In the genomic region with DNA sequence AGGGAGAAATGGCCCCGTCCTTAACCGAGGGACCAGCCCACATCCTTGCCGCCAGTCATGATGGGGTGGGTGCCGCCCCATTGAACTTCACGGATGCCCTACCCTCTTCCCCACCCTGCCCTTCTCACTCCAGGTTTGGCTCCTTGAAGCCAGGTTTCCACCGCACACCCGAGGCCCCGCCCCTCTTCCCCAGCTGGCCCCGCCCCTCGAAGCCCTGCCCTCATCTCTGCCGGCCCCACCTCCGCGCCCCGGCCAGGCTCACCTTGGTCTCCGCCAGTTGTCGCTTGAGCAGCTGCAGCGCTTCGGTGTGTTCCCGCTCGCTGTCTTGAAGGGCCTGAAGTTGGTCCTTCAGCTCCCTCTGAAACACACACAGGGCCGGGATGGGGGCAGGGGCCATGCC, we compare ENCODE assay signal across 17 cellular contexts.
"Had no signal": no experiment of that assay in that cellular context is flagged by ENCODE, and none has a peak within 500 bp of the region (broad histone marks: within the 10 kb centered on the region; RNA-seq: fewer than 3 reads in every experiment).

No MANE protein-coding gene starts in this region.

- DNase-seq: activated CD4-positive, alpha-beta T cell treated with anti-CD3 and anti-CD28 coated beads, Interleukin-2, amount 10 ng/mL, durations not matched to agents 24 days and 14 days; activated CD4-positive, CD25-positive, alpha-beta regulatory T cell; activated CD8-positive, alpha-beta memory T cell treated with anti-CD3 and anti-CD28 coated beads, Interleukin-2, amount 50 U/mL, for 48 hours; activated CD8-positive, alpha-beta T cell treated with anti-CD3 and anti-CD28 coated beads, Interleukin-2, amount 10 ng/mL, durations not matched to agents 7 days and 5 days; activated naive CD4-positive, alpha-beta T cell; activated naive CD8-positive, alpha-beta T cell treated with anti-CD3 and anti-CD28 coated beads, Interleukin-2, amount 50 U/mL, for 24 hours; aorta; dermis blood vessel endothelial cell; erythroblast; sigmoid colon; spleen; stomach; SW 1271 had no signal

- H3K9me3 ChIP-seq: gastroesophageal sphincter, pancreas, sigmoid colon, spleen, stomach, thoracic aorta had no signal

- H3K27me3 ChIP-seq: gastroesophageal sphincter, pancreas, sigmoid colon, spleen, stomach had no signal

- H3K4me3 Mint-ChIP-seq: activated CD4-positive, alpha-beta T cell treated with anti-CD3 and anti-CD28 coated beads, Interleukin-2, amount 10 ng/mL, durations not matched to agents 24 days and 14 days; activated CD8-positive, alpha-beta T cell treated with anti-CD3 and anti-CD28 coated beads, Interleukin-2, amount 10 ng/mL, durations not matched to agents 7 days and 5 days; activated naive CD8-positive, alpha-beta T cell treated with anti-CD3 and anti-CD28 coated beads, Interleukin-2, amount 50 U/mL, for 24 hours; activated T-helper 1 cell treated with anti-CD3 and anti-CD28 coated beads, Interleukin-12 subunit alpha, Interleukin-12 subunit beta, Interleukin-2, Interleukin-4 antibody, amounts not matched to agents 30 ng/mL and 10 ng/mL and 1 ng/mL, durations not matched to agents 14 hours and 24 hours and 36 hours had no signal

- H3K4me1 ChIP-seq: pancreas had no signal

- H3K36me3 ChIP-seq: pancreas, thoracic aorta had no signal

- H3K4me1 Mint-ChIP-seq: activated naive CD8-positive, alpha-beta T cell treated with anti-CD3 and anti-CD28 coated beads, Interleukin-2, amount 50 U/mL, for 24 hours had no signal

- ATAC-seq: activated CD8-positive, alpha-beta T cell treated with anti-CD3 and anti-CD28 coated beads, Interleukin-2, amount 10 ng/mL, durations not matched to agents 7 days and 5 days; activated naive CD8-positive, alpha-beta T cell treated with anti-CD3 and anti-CD28 coated beads, Interleukin-2, amount 50 U/mL, for 24 hours; gastroesophageal sphincter had no signal

- H3K4me3 ChIP-seq: gastroesophageal sphincter, pancreas, sigmoid colon, spleen, stomach, thoracic aorta had no signal

- H3K9me3 Mint-ChIP-seq: activated CD4-positive, alpha-beta T cell treated with anti-CD3 and anti-CD28 coated beads, Interleukin-2, amount 10 ng/mL, durations not matched to agents 24 days and 14 days; activated naive CD8-positive, alpha-beta T cell treated with anti-CD3 and anti-CD28 coated beads, Interleukin-2, amount 50 U/mL, for 24 hours; activated T-helper 1 cell treated with anti-CD3 and anti-CD28 coated beads, Interleukin-12 subunit alpha, Interleukin-12 subunit beta, Interleukin-2, Interleukin-4 antibody, amounts not matched to agents 30 ng/mL and 10 ng/mL and 1 ng/mL, durations not matched to agents 14 hours and 24 hours and 36 hours had no signal

- H3K27ac Mint-ChIP-seq: activated CD4-positive, alpha-beta T cell treated with anti-CD3 and anti-CD28 coated beads, Interleukin-2, amount 10 ng/mL, durations not matched to agents 24 days and 14 days; activated CD8-positive, alpha-beta T cell treated with anti-CD3 and anti-CD28 coated beads, Interleukin-2, amount 10 ng/mL, durations not matched to agents 7 days and 5 days; activated naive CD8-positive, alpha-beta T cell treated with anti-CD3 and anti-CD28 coated beads, Interleukin-2, amount 50 U/mL, for 24 hours; activated T-helper 1 cell treated with anti-CD3 and anti-CD28 coated beads, Interleukin-12 subunit alpha, Interleukin-12 subunit beta, Interleukin-2, Interleukin-4 antibody, amounts not matched to agents 30 ng/mL and 10 ng/mL and 1 ng/mL, durations not matched to agents 14 hours and 24 hours and 36 hours had no signal

- H3K27me3 Mint-ChIP-seq: activated CD4-positive, alpha-beta T cell treated with anti-CD3 and anti-CD28 coated beads, Interleukin-2, amount 10 ng/mL, durations not matched to agents 24 days and 14 days; activated naive CD8-positive, alpha-beta T cell treated with anti-CD3 and anti-CD28 coated beads, Interleukin-2, amount 50 U/mL, for 24 hours had no signal

- H3K27ac ChIP-seq: gastroesophageal sphincter, pancreas, sigmoid colon, spleen, stomach, thoracic aorta had no signal
